9 cellular contexts compared by ENCODE assay signal in the genomic region with DNA sequence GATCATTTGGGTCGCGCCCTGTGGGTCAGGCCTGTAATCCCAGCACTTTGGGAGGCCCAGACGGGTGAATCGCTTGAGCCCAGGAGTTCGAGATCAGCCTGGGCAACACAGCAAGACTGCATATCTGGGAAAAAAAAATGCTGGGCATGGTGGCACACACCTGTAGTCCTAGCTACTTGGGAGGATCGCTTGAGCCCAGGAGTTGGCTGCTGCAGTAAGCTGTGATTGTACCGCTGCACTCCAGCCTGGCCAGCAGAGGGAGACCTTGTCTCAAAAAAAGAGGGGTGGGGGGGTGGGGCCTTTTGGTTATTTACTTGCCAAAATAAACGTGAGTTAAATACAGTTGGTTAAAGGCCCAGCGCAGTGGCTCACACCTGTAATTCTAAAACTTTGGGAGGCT. TPM values are rescaled to one million over a fixed set of nuclear protein-coding genes. Genes with fewer than 3 reads are reported as not detected.
DNase-seq lines count a peak whose midpoint lies in the region; ATAC-seq and TF ChIP-seq lines count a peak whose summit lies in the region.
"Had no signal": no experiment of that assay in that cellular context is flagged by ENCODE, and none has a peak within 500 bp of the region (broad histone marks: within the 10 kb centered on the region; RNA-seq: fewer than 3 reads in every experiment).

No MANE protein-coding gene starts in this region.

- peak; percentile 67 for DNase-seq in DMS53 (lab: John Stamatoyannopoulos, UW)
- peak; percentile 30 for DNase-seq in KBM-7
- DNase-seq in activated CD4-positive, alpha-beta memory T cell treated with anti-CD3 and anti-CD28 coated beads, Interleukin-2, amount 10 ng/mL, durations not matched to agents 7 days and 5 days: peak; percentile 53
- no peak for DNase-seq in left lobe of liver (ENCODE audit: low spot score)
- no peak for DNase-seq in esophagus muscularis mucosa (ENCODE audit: extremely low spot score)
- DNase-seq: NCI-H187 had no signal

- H3K4me1 ChIP-seq in esophagus muscularis mucosa: no peaks in the 10 kb centered on the region

- ATAC-seq in left lobe of liver (peak; percentile 46), HG03354 (IDR thresholded peaks at IDR 0.05; ENCODE audit: poor library complexity, severe bottlenecking, unreplicated experiment) (no peak), GM18502 (IDR thresholded peaks at IDR 0.05; ENCODE audit: poor library complexity, unreplicated experiment) (no peak), HG02798 (IDR thresholded peaks at IDR 0.05; ENCODE audit: poor library complexity, unreplicated experiment) (no peak)

- POLR2A ChIA-PET in activated CD4-positive, alpha-beta memory T cell treated with anti-CD3 and anti-CD28 coated beads, Interleukin-2, amount 10 ng/mL, durations not matched to agents 7 days and 5 days (lab: Charles Lee): no interaction called here

- in situ Hi-C loops in KBM-7 (cut with MboI; ENCODE audit: low pct_unique_long_range_greater_than_20kb, low sequenced_read_pairs): no loop called here

- H3K9me3 ChIP-seq in esophagus muscularis mucosa: peaks cover 11 to 78% (median 67%) of the 10 kb centered on the region in 4 donors

- H3K9me3 Mint-ChIP-seq in activated CD4-positive, alpha-beta memory T cell treated with anti-CD3 and anti-CD28 coated beads, Interleukin-2, amount 10 ng/mL, durations not matched to agents 7 days and 5 days: peaks cover 41% of the 10 kb centered on the region

- H3K4me1 Mint-ChIP-seq in activated CD4-positive, alpha-beta memory T cell treated with anti-CD3 and anti-CD28 coated beads, Interleukin-2, amount 10 ng/mL, durations not matched to agents 7 days and 5 days: no peaks in the 10 kb centered on the region

- 55% methylated on average over 9 of the region's 9 CpGs for WGBS in esophagus muscularis mucosa

- no peak overlapping the region for H3K27ac ChIP-seq in esophagus muscularis mucosa (replicated peaks in 1 of 4)

- no peak overlapping the region for H3K27ac Mint-ChIP-seq in activated CD4-positive, alpha-beta memory T cell treated with anti-CD3 and anti-CD28 coated beads, Interleukin-2, amount 10 ng/mL, durations not matched to agents 7 days and 5 days

- no peak for TF ChIP-seq POLR2A in esophagus muscularis mucosa (IDR thresholded peaks at IDR 0.05; ENCODE audit: low read depth)

- H3K36me3 ChIP-seq in esophagus muscularis mucosa: peaks cover 0 to 2% (median 0%) of the 10 kb centered on the region in 4 donors

- CTCF ChIA-PET in activated CD4-positive, alpha-beta memory T cell treated with anti-CD3 and anti-CD28 coated beads, Interleukin-2, amount 10 ng/mL, durations not matched to agents 7 days and 5 days (lab: Charles Lee): interaction anchor here (1.0 kb wide), 1 partner anchor 301 kb away, joined by 3 read pairs; a partner anchor contains a TSS

- peak in 1 of 3 experiments; percentile 12 for TF ChIP-seq CTCF in esophagus muscularis mucosa (IDR thresholded peaks at IDR 0.05)

- intact Hi-C loops in esophagus muscularis mucosa (cut with DNase I): no loop called here

- no peak for TF ChIP-seq EP300 in esophagus muscularis mucosa (IDR thresholded peaks at IDR 0.05)

- H3K4me3 ChIP-seq in esophagus muscularis mucosa: no peak overlapping the region

- H3K36me3 Mint-ChIP-seq in activated CD4-positive, alpha-beta memory T cell treated with anti-CD3 and anti-CD28 coated beads, Interleukin-2, amount 10 ng/mL, durations not matched to agents 7 days and 5 days (ENCODE audit: low read depth): peaks cover 23% of the 10 kb centered on the region

- no peaks in the 10 kb centered on the region for H3K27me3 Mint-ChIP-seq in activated CD4-positive, alpha-beta memory T cell treated with anti-CD3 and anti-CD28 coated beads, Interleukin-2, amount 10 ng/mL, durations not matched to agents 7 days and 5 days

- H3K27me3 ChIP-seq in esophagus muscularis mucosa: no peaks in the 10 kb centered on the region

- no peak overlapping the region for H3K4me3 Mint-ChIP-seq in activated CD4-positive, alpha-beta memory T cell treated with anti-CD3 and anti-CD28 coated beads, Interleukin-2, amount 10 ng/mL, durations not matched to agents 7 days and 5 days

RNA-seq across cellular contexts. Expression of a gene that starts 9.8 kb away (rescaled TPM):
- 10 to 100 TPM; 47.5 to 50.0 TPM for total RNA-seq in activated CD4-positive, alpha-beta memory T cell treated with anti-CD3 and anti-CD28 coated beads, Interleukin-2, amount 10 ng/mL, durations not matched to agents 7 days and 5 days
- 10.0 TPM for total RNA-seq in left lobe of liver
- 10 to 100 TPM; 29.5 to 38.8 (median 37.6) TPM for total RNA-seq in esophagus muscularis mucosa

RNA-seq across cellular contexts. Expression of a gene that starts 36.0 kb away (rescaled TPM):
- total RNA-seq in activated CD4-positive, alpha-beta memory T cell treated with anti-CD3 and anti-CD28 coated beads, Interleukin-2, amount 10 ng/mL, durations not matched to agents 7 days and 5 days: 10 to 100 TPM; 27.0 to 29.2 TPM
- 13.7 TPM for total RNA-seq in left lobe of liver
- total RNA-seq in esophagus muscularis mucosa: 10 to 100 TPM; 18.7 to 27.8 (median 22.8) TPM

RNA-seq across cellular contexts. Expression of a gene that starts 59.9 kb away (rescaled TPM):
- total RNA-seq in activated CD4-positive, alpha-beta memory T cell treated with anti-CD3 and anti-CD28 coated beads, Interleukin-2, amount 10 ng/mL, durations not matched to agents 7 days and 5 days: 1 to 10 TPM; 4.5 TPM
- total RNA-seq in left lobe of liver: 1.8 TPM
- 10 to 100 TPM in 2 of 4 donors, 1 to 10 TPM in 2; 8.1 to 12.3 (median 10.3) TPM for total RNA-seq in esophagus muscularis mucosa

Comparison
In these comparisons a context has a peak if more than half of its experiments do, and no peak if none do; other contexts are left out.
1. DNase-seq: peak in DMS53 (single experiment), KBM-7 (single experiment) and activated CD4-positive, alpha-beta memory T cell treated with anti-CD3 and anti-CD28 coated beads, Interleukin-2, amount 10 ng/mL, durations not matched to agents 7 days and 5 days (single experiment); none in left lobe of liver (single experiment) and esophagus muscularis mucosa (single experiment).